ENCODE assay signal across 16 cellular contexts in genomic region chr5:30994170-30994569, GRCh38.
DNase-seq lines count a peak whose midpoint lies in the region; ATAC-seq and TF ChIP-seq lines count a peak whose summit lies in the region.
"Had no signal": no experiment of that assay in that cellular context is flagged by ENCODE, and none has a peak within 500 bp of the region (broad histone marks: within the 10 kb centered on the region; RNA-seq: fewer than 3 reads in every experiment).

No MANE protein-coding gene starts in this region.

- peaks cover 6% of the 10 kb centered on the region for H3K4me1 ChIP-seq in endodermal cell (ENCODE audit: control insufficient read depth, insufficient read depth, low read length)
- H3K4me1 ChIP-seq in mesendoderm (ENCODE audit: control insufficient read depth, low read depth, low read length): peaks cover 3% of the 10 kb centered on the region
- H3K4me1 ChIP-seq: BLaER1, Caco-2 had no signal

- no peak for TF ChIP-seq CTCF in endodermal cell (conservative IDR thresholded peaks at IDR 0.05)

- H3K27me3 Mint-ChIP-seq in endodermal cell (ENCODE audit: insufficient read depth): no peaks in the 10 kb centered on the region
- no peaks in the 10 kb centered on the region for H3K27me3 Mint-ChIP-seq in stimulated activated naive CD8-positive, alpha-beta T cell treated with anti-CD3 and anti-CD28 coated beads, Interleukin-15, amount 100 ng/mL, for 72 hours
- H3K27me3 Mint-ChIP-seq: CD8-positive, alpha-beta memory T cell had no signal

- H2AK5ac ChIP-seq in mesendoderm (ENCODE audit: low read length): no peak overlapping the region

- H3K23ac ChIP-seq in mesendoderm (ENCODE audit: low read length): no peak overlapping the region

- no peak overlapping the region for H3K18ac ChIP-seq in mesendoderm (ENCODE audit: low read length)

- peaks cover 10% of the 10 kb centered on the region for H3K9me3 ChIP-seq in endodermal cell (ENCODE audit: control insufficient read depth, low read length)
- H3K9me3 ChIP-seq: BLaER1, Caco-2 had no signal

- no peak for ATAC-seq in GM21528 (IDR thresholded peaks at IDR 0.05; ENCODE audit: low FRiP score, unreplicated experiment)
- ATAC-seq in stimulated activated naive CD8-positive, alpha-beta T cell treated with anti-CD3 and anti-CD28 coated beads, Interleukin-15, amount 100 ng/mL, for 72 hours: no peak
- ATAC-seq: HCT116 had no signal

- no peak overlapping the region for H4K8ac ChIP-seq in mesendoderm (ENCODE audit: low read depth, low read length)

- no peak overlapping the region for H3K4me2 ChIP-seq in mesendoderm (ENCODE audit: low read length)
- H3K4me2 ChIP-seq: BLaER1 had no signal

- H2BK5ac ChIP-seq in mesendoderm (ENCODE audit: low read length): no peak overlapping the region

- H3K36me3 Mint-ChIP-seq in endodermal cell (ENCODE audit: low read depth): peaks cover 2% of the 10 kb centered on the region
- H3K36me3 Mint-ChIP-seq: CD8-positive, alpha-beta memory T cell had no signal

- H3K9ac ChIP-seq in endodermal cell (ENCODE audit: extremely low read depth, low read length, poor library complexity, severe bottlenecking) (no peak overlapping the region), mesendoderm (ENCODE audit: low read length) (no peak overlapping the region)
- H3K9ac ChIP-seq: BLaER1 had no signal

- H3K27ac Mint-ChIP-seq in endodermal cell: no peak overlapping the region
- no peak overlapping the region for H3K27ac Mint-ChIP-seq in stimulated activated naive CD8-positive, alpha-beta T cell treated with anti-CD3 and anti-CD28 coated beads, Interleukin-15, amount 100 ng/mL, for 72 hours
- H3K27ac Mint-ChIP-seq: CD8-positive, alpha-beta memory T cell had no signal

- H3K4me1 Mint-ChIP-seq in endodermal cell: peaks cover 5% of the 10 kb centered on the region
- no peaks in the 10 kb centered on the region for H3K4me1 Mint-ChIP-seq in stimulated activated naive CD8-positive, alpha-beta T cell treated with anti-CD3 and anti-CD28 coated beads, Interleukin-15, amount 100 ng/mL, for 72 hours
- H3K4me1 Mint-ChIP-seq: CD8-positive, alpha-beta memory T cell had no signal

- no peak overlapping the region for H3K56ac ChIP-seq in mesendoderm (ENCODE audit: low read length)

- H4K5ac ChIP-seq in mesendoderm (ENCODE audit: low read length): no peak overlapping the region

- H2BK120ac ChIP-seq in mesendoderm (ENCODE audit: low read depth, low read length): no peak overlapping the region

- no peaks in the 10 kb centered on the region for H3K79me2 ChIP-seq in mesendoderm (ENCODE audit: control insufficient read depth, insufficient read depth, low read length)

- no peak overlapping the region for H3K4me3 Mint-ChIP-seq in endodermal cell
- H3K4me3 Mint-ChIP-seq in stimulated activated naive CD8-positive, alpha-beta T cell treated with anti-CD3 and anti-CD28 coated beads, Interleukin-15, amount 100 ng/mL, for 72 hours: no peak overlapping the region
- H3K4me3 Mint-ChIP-seq: CD8-positive, alpha-beta memory T cell had no signal

- H3K79me1 ChIP-seq in mesendoderm (ENCODE audit: low read length): no peaks in the 10 kb centered on the region

- H3K27ac ChIP-seq in endodermal cell (ENCODE audit: low read depth, low read length) (peak overlapping the region; percentile 62), mesendoderm (ENCODE audit: low read depth, low read length) (no peak overlapping the region)
- H3K27ac ChIP-seq: 22Rv1, BLaER1 had no signal

- H2BK15ac ChIP-seq in mesendoderm (replicated peaks; ENCODE audit: low read depth): no peak overlapping the region

- H3K4me3 ChIP-seq in endodermal cell (ENCODE audit: low read length): no peak overlapping the region
- H3K4me3 ChIP-seq in mesendoderm (ENCODE audit: low read length): no peak overlapping the region
- H3K4me3 ChIP-seq: BLaER1 had no signal

- DNase-seq in NCI-H146 (lab: John Stamatoyannopoulos, UW) (peak; percentile 1), NCI-H146 treated with DMSO at 0.1 percent for 48 hours (lab: John Stamatoyannopoulos, UW; ENCODE audit: unreplicated experiment) (no peak), NCI-H226 (peak; percentile 66), endodermal cell (no peak), mesendoderm (peak; percentile 71)
- no peak for DNase-seq in activated CD4-positive, alpha-beta T cell treated with anti-CD3 and anti-CD28 coated beads, Interleukin-2, amount 50 U/mL, for 48 hours
- DNase-seq in stimulated activated naive CD8-positive, alpha-beta T cell treated with anti-CD3 and anti-CD28 coated beads, Interleukin-15, amount 100 ng/mL, for 72 hours: no peak
- DNase-seq: AML-193; CD8-positive, alpha-beta memory T cell; DND-41; GDM1 had no signal

- no peak overlapping the region for H3K4ac ChIP-seq in mesendoderm (ENCODE audit: low read depth, low read length)

- H3K27me3 ChIP-seq in endodermal cell (ENCODE audit: control insufficient read depth, insufficient read depth, low read length, poor library complexity, severe bottlenecking) (no peaks in the 10 kb centered on the region), mesendoderm (ENCODE audit: insufficient read depth, low read length, poor library complexity) (no peaks in the 10 kb centered on the region)
- H3K27me3 ChIP-seq: BLaER1 had no signal

- H3K9me3 Mint-ChIP-seq in endodermal cell: peaks cover 6% of the 10 kb centered on the region
- peaks cover 7 to 13% of the 10 kb centered on the region in 2 donors for H3K9me3 Mint-ChIP-seq in stimulated activated naive CD8-positive, alpha-beta T cell treated with anti-CD3 and anti-CD28 coated beads, Interleukin-15, amount 100 ng/mL, for 72 hours

- H3K36me3 ChIP-seq in endodermal cell (ENCODE audit: control insufficient read depth, insufficient read depth, low read length) (no peaks in the 10 kb centered on the region), mesendoderm (ENCODE audit: control insufficient read depth, insufficient read depth, low read length) (no peaks in the 10 kb centered on the region)
- H3K36me3 ChIP-seq: BLaER1 had no signal

- WGBS in endodermal cell (ENCODE audit: insufficient coverage in 1 of 2, insufficient read length in 1 of 2), 2 experiments: 85 to 89% methylated on average over 3 to 4 of the region's 4 CpGs
- no CpG with 5 or more reads among the region's 4 CpGs for WGBS in mesendoderm (ENCODE audit: extremely low coverage, insufficient coverage, low lambda C conversion rate)

Comparison
In these comparisons a context has a peak if more than half of its experiments do, and no peak if none do; other contexts are left out.
1. DNase-seq: peak in NCI-H146 (single experiment), NCI-H226 (single experiment) and mesendoderm (single experiment); none in NCI-H146 treated with DMSO at 0.1 percent for 48 hours (single experiment), endodermal cell (single experiment), activated CD4-positive, alpha-beta T cell treated with anti-CD3 and anti-CD28 coated beads, Interleukin-2, amount 50 U/mL, for 48 hours (0 of 2) and stimulated activated naive CD8-positive, alpha-beta T cell treated with anti-CD3 and anti-CD28 coated beads, Interleukin-15, amount 100 ng/mL, for 72 hours (0 of 2).